In the genomic region with DNA sequence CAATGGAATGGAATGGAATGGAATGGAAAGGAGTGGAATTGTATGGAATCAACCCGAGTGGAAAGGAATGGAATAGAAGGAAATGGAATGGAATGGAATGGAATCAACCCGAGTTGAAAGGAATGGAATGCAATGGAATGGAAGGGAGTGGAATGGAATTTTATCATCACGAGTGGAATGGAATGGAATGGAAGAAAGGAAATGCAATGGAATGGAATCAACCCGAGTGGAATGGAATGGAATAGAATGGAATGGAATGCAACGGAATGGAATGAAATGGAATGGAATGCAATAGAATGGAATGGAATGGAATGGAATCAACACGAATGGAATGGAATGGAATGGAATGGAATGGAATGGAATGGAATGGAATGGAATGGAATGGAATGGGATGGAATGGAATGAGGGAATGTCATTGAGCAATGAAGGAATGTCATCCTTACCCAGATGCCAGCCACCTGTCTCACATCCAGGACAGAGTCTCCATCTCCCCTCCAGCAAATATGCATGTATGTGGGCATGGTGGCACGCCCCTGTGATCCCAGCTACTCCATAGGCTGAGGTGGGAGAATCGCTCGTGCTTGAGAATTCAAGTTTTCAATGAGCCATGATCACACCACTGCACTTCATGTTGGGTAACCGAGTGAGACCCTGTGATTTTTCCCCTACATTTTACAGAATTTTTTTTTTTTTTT, we compare ENCODE assay signal across 7 cellular contexts.
DNase-seq lines count a peak whose midpoint lies in the region; ATAC-seq and TF ChIP-seq lines count a peak whose summit lies in the region.
"Not testable (repeated sequence)": the region's sequence is repeated elsewhere in the genome, so short reads cannot be mapped to it uniquely, and the experiment has no call there.

No MANE protein-coding gene starts in this region.

- not testable (repeated sequence) for H3K27me3 Mint-ChIP-seq in chondrocyte (ENCODE audit: low read depth)

- H3K4me3 Mint-ChIP-seq in chondrocyte (ENCODE audit: unreplicated experiment): not testable (repeated sequence)

- peaks cover 23% of the 10 kb centered on the region for H3K36me3 Mint-ChIP-seq in chondrocyte (ENCODE audit: low read depth)

- peaks cover 0 to 28% (median 4%) of the 10 kb centered on the region in 11 donors for H3K9me3 ChIP-seq in heart right ventricle
- not testable (repeated sequence) for H3K9me3 ChIP-seq in lower lobe of right lung

- not testable (repeated sequence) for H3K27ac Mint-ChIP-seq in chondrocyte (ENCODE audit: unreplicated experiment)

- peaks cover 48% of the 10 kb centered on the region for H3K9me3 Mint-ChIP-seq in chondrocyte (ENCODE audit: low read depth)

- ATAC-seq in GM18870 (IDR thresholded peaks at IDR 0.05; ENCODE audit: unreplicated experiment) (peak; percentile 40), GM21737 (IDR thresholded peaks at IDR 0.05; ENCODE audit: unreplicated experiment) (peak; percentile 39), HG03520 (IDR thresholded peaks at IDR 0.05; ENCODE audit: unreplicated experiment) (peak; percentile 29), heart right ventricle (peak; percentile 28 to 77 (median 62)), lower lobe of right lung (peak; percentile 71 to 73), sciatic nerve (peak; percentile 73)

- 48 to 53% methylated on average over 10 of the region's 10 CpGs for WGBS in heart right ventricle, 2 donors

- H3K4me1 Mint-ChIP-seq in chondrocyte (ENCODE audit: low read depth): not testable (repeated sequence)

- intact Hi-C loops in heart right ventricle (cut with DNase I); lower lobe of right lung (cut with DNase I); sciatic nerve (cut with DNase I): not testable (repeated sequence)

- DNase-seq in chondrocyte (ENCODE audit: low spot score): peak; percentile 54
- not testable (repeated sequence) for DNase-seq in heart right ventricle; lower lobe of right lung; sciatic nerve (ENCODE audit: low spot score)

- H3K36me3 ChIP-seq in heart right ventricle, lower lobe of right lung: not testable (repeated sequence)

- H3K4me3 ChIP-seq in heart right ventricle, lower lobe of right lung: not testable (repeated sequence)

- TF ChIP-seq CTCF in chondrocyte (IDR thresholded peaks at IDR 0.05); heart right ventricle (IDR thresholded peaks at IDR 0.05); lower lobe of right lung (IDR thresholded peaks at IDR 0.05): not testable (repeated sequence)

- not testable (repeated sequence) for H3K27ac ChIP-seq in heart right ventricle, lower lobe of right lung

- not testable (repeated sequence) for H3K4me1 ChIP-seq in heart right ventricle, lower lobe of right lung

- H3K27me3 ChIP-seq in heart right ventricle: peaks cover 0 to 30% (median 0%) of the 10 kb centered on the region in 7 donors
- H3K27me3 ChIP-seq in lower lobe of right lung (ENCODE audit: low read depth): not testable (repeated sequence)
